Comparison of ENCODE assay signal across 8 cellular contexts in genomic region chr5:125199968-125200841, GRCh38.
DNase-seq lines count a peak whose midpoint lies in the region; ATAC-seq and TF ChIP-seq lines count a peak whose summit lies in the region.

No MANE protein-coding gene starts in this region.

- no peak overlapping the region for H3K9ac ChIP-seq in HUES64 (ENCODE audit: low read depth, low read length)

- intact Hi-C loops in body of pancreas (cut with DNase I) (no loop called here), left colon (cut with DNase I, micrococcal nuclease) (no loop called here)
- intact Hi-C loops in CD4-positive, alpha-beta T cell (cut with DNase I, micrococcal nuclease) = no loop called here

- H3K27ac ChIP-seq in HUES64 (ENCODE audit: low read depth, low read length) = peak overlapping the region; percentile 51; the same call in 1 of the 2 replicates
- no peak overlapping the region for H3K27ac ChIP-seq in body of pancreas
- no peak overlapping the region for H3K27ac ChIP-seq in CD4-positive, alpha-beta T cell (ENCODE audit: low read depth, low read length)

- no peaks in the 10 kb centered on the region for H3K36me3 ChIP-seq in HUES64 (ENCODE audit: insufficient read depth, low read length)
- H3K36me3 ChIP-seq in body of pancreas (replicated peaks in 1 of 2; ENCODE audit: insufficient read depth in 1 of 2, low read depth in 2 of 2) = no peaks in the 10 kb centered on the region

- 24% methylated on average over 15 of the region's 15 CpGs for WGBS in HUES64
- WGBS in body of pancreas, 2 donors = 30 to 56% methylated on average over 13 to 15 of the region's 15 CpGs

- H3K4me3 ChIP-seq in HUES64 (ENCODE audit: low read length) (peak overlapping the region; percentile 22), body of pancreas (no peak overlapping the region)

- ATAC-seq in body of pancreas (no peak), left colon (no peak), HG03139 (IDR thresholded peaks at IDR 0.05; ENCODE audit: unreplicated experiment) (no peak)
- ATAC-seq in CD4-positive, alpha-beta T cell (ENCODE audit: poor library complexity) = no peak

- peak; percentile 15 for DNase-seq in GM10248 (ENCODE audit: extremely low spot score)
- peak in 3 of 4 donors; percentile 13 to 28 (median 17) for DNase-seq in body of pancreas
- peak; percentile 10 to 17 for DNase-seq in lung microvascular endothelial cell (ENCODE audit: low read depth in 2 of 2)
- DNase-seq in islet precursor cell = no peak
- DNase-seq in left colon = no peak
- no peak for DNase-seq in CD4-positive, alpha-beta T cell

- no peaks in the 10 kb centered on the region for H3K36me3 Mint-ChIP-seq in CD4-positive, alpha-beta T cell (ENCODE audit: low read depth)

- H3K27me3 Mint-ChIP-seq in CD4-positive, alpha-beta T cell = no peaks in the 10 kb centered on the region

- H3K27ac Mint-ChIP-seq in CD4-positive, alpha-beta T cell = no peak overlapping the region

- no peak overlapping the region for H3K4me3 Mint-ChIP-seq in CD4-positive, alpha-beta T cell

- CTCF ChIA-PET in GM10248 (lab: Yijun Ruan, JAX) = interaction anchor here (1.0 to 3.1 kb wide), 4 partner anchors 9 to 27 kb away, joined by 3 to 9 read pairs (median 4); no protein-coding TSS in a partner anchor
- CTCF ChIA-PET in CD4-positive, alpha-beta T cell (lab: Charles Lee) = no interaction called here

- TF ChIP-seq CTCF in GM10248 (IDR thresholded peaks at IDR 0.05; ENCODE audit: control extremely low read depth, extremely low read depth, low read depth, missing control alignments) (no peak), body of pancreas (IDR thresholded peaks at IDR 0.05) (no peak)
- TF ChIP-seq CTCF in CD4-positive, alpha-beta T cell (IDR thresholded peaks at IDR 0.05) = no peak

- H3K4me1 ChIP-seq in HUES64 (ENCODE audit: insufficient read depth, low read length) (peaks cover 54% of the 10 kb centered on the region), body of pancreas (peaks cover 13% of the 10 kb centered on the region)

- POLR2A ChIA-PET in GM10248 (lab: Yijun Ruan, JAX) = no interaction called here
- POLR2A ChIA-PET in CD4-positive, alpha-beta T cell (lab: Charles Lee) = no interaction called here

- no peak for TF ChIP-seq POLR2A in body of pancreas (IDR thresholded peaks at IDR 0.05)

- H3K4me1 Mint-ChIP-seq in CD4-positive, alpha-beta T cell (ENCODE audit: low read depth) = no peaks in the 10 kb centered on the region

- no peaks in the 10 kb centered on the region for H3K9me3 Mint-ChIP-seq in CD4-positive, alpha-beta T cell

- H3K9me3 ChIP-seq in HUES64 (ENCODE audit: insufficient read depth, low read depth, low read length) (no peaks in the 10 kb centered on the region), body of pancreas (no peaks in the 10 kb centered on the region)
- no peaks in the 10 kb centered on the region for H3K9me3 ChIP-seq in CD4-positive, alpha-beta T cell (ENCODE audit: control insufficient read depth, low read length)

- H3K27me3 ChIP-seq in HUES64 (ENCODE audit: insufficient read depth, low read length) (no peaks in the 10 kb centered on the region), body of pancreas (no peaks in the 10 kb centered on the region)
- no peaks in the 10 kb centered on the region for H3K27me3 ChIP-seq in CD4-positive, alpha-beta T cell (ENCODE audit: control insufficient read depth, insufficient read depth, low read length)

Comparison
In these comparisons a context has a peak if more than half of its experiments do, and no peak if none do; other contexts are left out.
1. DNase-seq: peak in GM10248 (single experiment), body of pancreas (3 of 4) and lung microvascular endothelial cell (2 of 2); none in islet precursor cell (single experiment), left colon (0 of 2) and CD4-positive, alpha-beta T cell (0 of 10).